In genomic region chr4:128354205-128354821, GRCh38 we compare ENCODE assay signal across 10 cellular contexts.
A peak's percentile ranks its signal among the peaks of the same experiment; 100 is the strongest.
DNase-seq lines count a peak whose midpoint lies in the region; ATAC-seq and TF ChIP-seq lines count a peak whose summit lies in the region.
"Had no signal": no experiment of that assay in that cellular context is flagged by ENCODE, and none has a peak within 500 bp of the region (broad histone marks: within the 10 kb centered on the region; RNA-seq: fewer than 3 reads in every experiment).

No MANE protein-coding gene starts in this region.

- POLR2A ChIA-PET in WTC11 (lab: Charles Lee): no interaction called here
- POLR2A ChIA-PET in activated CD4-positive, alpha-beta memory T cell treated with anti-CD3 and anti-CD28 coated beads, Interleukin-2, amount 10 ng/mL, durations not matched to agents 7 days and 5 days (lab: Charles Lee): no interaction called here

- no peaks in the 10 kb centered on the region for H3K9me3 ChIP-seq in HAP-1

- CTCF ChIA-PET in WTC11 (lab: Charles Lee): interaction anchor here (0.9 kb wide), 1 partner anchor 26 kb away, joined by 3 read pairs; no protein-coding TSS in a partner anchor
- CTCF ChIA-PET in activated CD4-positive, alpha-beta memory T cell treated with anti-CD3 and anti-CD28 coated beads, Interleukin-2, amount 10 ng/mL, durations not matched to agents 7 days and 5 days (lab: Charles Lee): no interaction called here

- no peak overlapping the region for H3K27ac ChIP-seq in dorsolateral prefrontal cortex

- H3K36me3 Mint-ChIP-seq in WTC11: peaks cover 12% of the 10 kb centered on the region
- no peaks in the 10 kb centered on the region for H3K36me3 Mint-ChIP-seq in activated CD4-positive, alpha-beta memory T cell treated with anti-CD3 and anti-CD28 coated beads, Interleukin-2, amount 10 ng/mL, durations not matched to agents 7 days and 5 days (ENCODE audit: low read depth)

- 0 out of 2 replicates have a peak overlapping the region, but pooled peaks have one; percentile 23 for H3K27ac Mint-ChIP-seq in WTC11
- no peak overlapping the region for H3K27ac Mint-ChIP-seq in activated CD4-positive, alpha-beta memory T cell treated with anti-CD3 and anti-CD28 coated beads, Interleukin-2, amount 10 ng/mL, durations not matched to agents 7 days and 5 days

- H3K4me3 ChIP-seq in HAP-1 (no peak overlapping the region), kidney epithelial cell (ENCODE audit: low read depth, low read length) (no peak overlapping the region), dorsolateral prefrontal cortex (no peak overlapping the region)

- no peak for TF ChIP-seq CTCF in WTC11 (IDR thresholded peaks at IDR 0.05)
- TF ChIP-seq CTCF in kidney epithelial cell (IDR thresholded peaks at IDR 0.05; ENCODE audit: insufficient read depth, low read length, poor library complexity, severe bottlenecking): no peak
- TF ChIP-seq CTCF in dorsolateral prefrontal cortex (IDR thresholded peaks at IDR 0.05 in 54 of 56, conservative IDR thresholded peaks at IDR 0.05 in 2 of 56; ENCODE audit: low read depth in 1 of 56, partially characterized antibody in 56 of 56): no peak

- H3K4me3 Mint-ChIP-seq in WTC11: no peak overlapping the region
- no peak overlapping the region for H3K4me3 Mint-ChIP-seq in activated CD4-positive, alpha-beta memory T cell treated with anti-CD3 and anti-CD28 coated beads, Interleukin-2, amount 10 ng/mL, durations not matched to agents 7 days and 5 days

- intact Hi-C loops in dorsolateral prefrontal cortex (cut with DNase I): no loop called here

- H3K4me1 ChIP-seq in HAP-1: peaks cover 22% of the 10 kb centered on the region

- no peaks in the 10 kb centered on the region for H3K27me3 Mint-ChIP-seq in WTC11 (ENCODE audit: low read depth)
- no peaks in the 10 kb centered on the region for H3K27me3 Mint-ChIP-seq in activated CD4-positive, alpha-beta memory T cell treated with anti-CD3 and anti-CD28 coated beads, Interleukin-2, amount 10 ng/mL, durations not matched to agents 7 days and 5 days

- H3K36me3 ChIP-seq in HAP-1 (replicated peaks): no peaks in the 10 kb centered on the region
- no peaks in the 10 kb centered on the region for H3K36me3 ChIP-seq in kidney epithelial cell (ENCODE audit: control insufficient read depth, insufficient read depth, low read length)

- peaks cover 13% of the 10 kb centered on the region for H3K9me3 Mint-ChIP-seq in WTC11
- no peaks in the 10 kb centered on the region for H3K9me3 Mint-ChIP-seq in activated CD4-positive, alpha-beta memory T cell treated with anti-CD3 and anti-CD28 coated beads, Interleukin-2, amount 10 ng/mL, durations not matched to agents 7 days and 5 days

- peak; percentile 31; the same call in 1 of the 2 replicates for ATAC-seq in WTC11
- no peak for ATAC-seq in HG02981 (IDR thresholded peaks at IDR 0.05; ENCODE audit: unreplicated experiment)
- ATAC-seq in GM21529 (IDR thresholded peaks at IDR 0.05; ENCODE audit: unreplicated experiment): no peak

- in situ Hi-C loops in HAP-1 (cut with MboI; ENCODE audit: low sequenced_read_pairs): no loop called here

- DNase-seq in A172 (ENCODE audit: low spot score) (peak; percentile 97), HAP-1 (ENCODE audit: low spot score in 2 of 2) (peak; percentile 58 to 85), WTC11 (ENCODE audit: low spot score) (no peak), kidney epithelial cell (ENCODE audit: low read depth) (peak; percentile 93), dorsolateral prefrontal cortex (no peak)
- DNase-seq in activated CD4-positive, alpha-beta memory T cell treated with anti-CD3 and anti-CD28 coated beads, Interleukin-2, amount 10 ng/mL, durations not matched to agents 7 days and 5 days: no peak
- DNase-seq: activated CD4-positive, alpha-beta T cell treated with anti-CD3 and anti-CD28 coated beads, Interleukin-2, amount 50 U/mL, for 1 hour; DND-41 had no signal

- H3K4me1 Mint-ChIP-seq in WTC11: peaks cover 36% of the 10 kb centered on the region
- no peaks in the 10 kb centered on the region for H3K4me1 Mint-ChIP-seq in activated CD4-positive, alpha-beta memory T cell treated with anti-CD3 and anti-CD28 coated beads, Interleukin-2, amount 10 ng/mL, durations not matched to agents 7 days and 5 days

- no peaks in the 10 kb centered on the region for H3K27me3 ChIP-seq in HAP-1 (ENCODE audit: low read depth)
- H3K27me3 ChIP-seq in kidney epithelial cell (ENCODE audit: control insufficient read depth, insufficient read depth, low read length): no peaks in the 10 kb centered on the region
- no peaks in the 10 kb centered on the region for H3K27me3 ChIP-seq in dorsolateral prefrontal cortex

TF ChIP-seq in WTC11, 78 proteins besides CTCF, POLR2A, EP300 and RAD21:
- no peak for TF ChIP-seq ZNF416 (CRISPR knock-in tag; IDR thresholded peaks at IDR 0.05)
- TF ChIP-seq ZNF317 (CRISPR knock-in tag; IDR thresholded peaks at IDR 0.05; ENCODE audit: borderline replicate concordance, low read depth): no peak
- no peak for TF ChIP-seq ELF4 (CRISPR knock-in tag; IDR thresholded peaks at IDR 0.05; ENCODE audit: low read depth)
- TF ChIP-seq KAT7 (CRISPR knock-in tag; IDR thresholded peaks at IDR 0.05; ENCODE audit: borderline replicate concordance): no peak
- TF ChIP-seq E2F5 (CRISPR knock-in tag; IDR thresholded peaks at IDR 0.05): no peak
- no peak for TF ChIP-seq ZNF396 (CRISPR knock-in tag; IDR thresholded peaks at IDR 0.05; ENCODE audit: borderline replicate concordance)
- TF ChIP-seq FOXK1 (CRISPR knock-in tag; IDR thresholded peaks at IDR 0.05): no peak
- TF ChIP-seq MLX (CRISPR knock-in tag; IDR thresholded peaks at IDR 0.05): no peak
- TF ChIP-seq MXD4 (CRISPR knock-in tag; IDR thresholded peaks at IDR 0.05; ENCODE audit: borderline replicate concordance): no peak
- no peak for TF ChIP-seq FOXP1 (CRISPR knock-in tag; IDR thresholded peaks at IDR 0.05; ENCODE audit: borderline replicate concordance)
- TF ChIP-seq ETV6 (CRISPR knock-in tag; IDR thresholded peaks at IDR 0.05): no peak
- TF ChIP-seq HMGA2 (CRISPR knock-in tag; IDR thresholded peaks at IDR 0.05): no peak
- no peak for TF ChIP-seq TEAD1 (CRISPR knock-in tag; IDR thresholded peaks at IDR 0.05)
- TF ChIP-seq NFYB (CRISPR knock-in tag; conservative IDR thresholded peaks at IDR 0.05; ENCODE audit: low read depth): no peak
- TF ChIP-seq ZBTB21 (CRISPR knock-in tag; IDR thresholded peaks at IDR 0.05; ENCODE audit: borderline replicate concordance): no peak
- no peak for TF ChIP-seq IRF1 (CRISPR knock-in tag; IDR thresholded peaks at IDR 0.05)
- TF ChIP-seq ZNF263 (CRISPR knock-in tag; IDR thresholded peaks at IDR 0.05; ENCODE audit: low read depth): no peak

Comparison
In these comparisons a context has a peak if more than half of its experiments do, and no peak if none do; other contexts are left out.
1. DNase-seq: peak in A172 (single experiment), HAP-1 (2 of 2) and kidney epithelial cell (single experiment); none in WTC11 (single experiment), dorsolateral prefrontal cortex (0 of 10) and activated CD4-positive, alpha-beta memory T cell treated with anti-CD3 and anti-CD28 coated beads, Interleukin-2, amount 10 ng/mL, durations not matched to agents 7 days and 5 days (single experiment).